16 cellular contexts compared by ENCODE assay signal in the genomic region with DNA sequence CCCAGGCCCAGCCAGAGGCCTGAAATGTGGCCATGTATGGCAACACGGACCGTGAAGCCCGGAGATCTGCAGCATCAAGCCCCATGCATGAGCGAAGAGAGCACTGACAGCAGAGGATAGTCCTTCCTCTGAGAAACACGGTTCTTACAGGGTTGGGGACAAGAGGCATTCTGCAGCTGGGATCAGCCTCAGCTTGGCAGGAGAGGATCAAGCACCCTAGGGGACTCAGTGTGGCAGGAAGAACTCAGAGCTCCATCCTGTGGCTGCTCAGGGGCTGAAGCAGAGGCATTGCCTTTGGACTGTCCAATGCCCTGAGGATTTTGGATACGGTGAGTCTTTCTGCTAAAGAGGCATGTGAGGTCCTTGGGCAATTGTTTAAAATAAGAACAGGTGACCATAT.
DNase-seq lines count a peak whose midpoint lies in the region; ATAC-seq, FAIRE-seq and TF ChIP-seq lines count a peak whose summit lies in the region.
"Had no signal": no experiment of that assay in that cellular context is flagged by ENCODE, and none has a peak within 500 bp of the region (broad histone marks: within the 10 kb centered on the region; RNA-seq: fewer than 3 reads in every experiment).

No MANE protein-coding gene starts in this region.

- H3K36me3 ChIP-seq in H7 (replicated peaks; ENCODE audit: control insufficient read depth, insufficient read depth, low read length): no peaks in the 10 kb centered on the region
- no peaks in the 10 kb centered on the region for H3K36me3 ChIP-seq in heart left ventricle
- no peaks in the 10 kb centered on the region for H3K36me3 ChIP-seq in HAP-1 (replicated peaks)
- no peaks in the 10 kb centered on the region for H3K36me3 ChIP-seq in kidney (ENCODE audit: control insufficient read depth in 1 of 2, insufficient read depth in 2 of 2, low read length in 2 of 2)
- H3K36me3 ChIP-seq: gastroesophageal sphincter had no signal

- H3K4me1 ChIP-seq in heart left ventricle: no peaks in the 10 kb centered on the region
- H3K4me1 ChIP-seq in HAP-1: no peaks in the 10 kb centered on the region
- no peaks in the 10 kb centered on the region for H3K4me1 ChIP-seq in kidney (ENCODE audit: control insufficient read depth in 1 of 2, insufficient read depth in 1 of 2, low read depth in 1 of 2, low read length in 2 of 2)
- H3K4me1 ChIP-seq: gastroesophageal sphincter had no signal

- no peak overlapping the region for H3K9ac ChIP-seq in kidney (ENCODE audit: low read length in 2 of 2)

- peak in 10 of 12 donors; percentile 6 to 42 (median 26) for TF ChIP-seq CTCF in heart left ventricle (IDR thresholded peaks at IDR 0.05)
- no peak for TF ChIP-seq CTCF in kidney (IDR thresholded peaks at IDR 0.05; ENCODE audit: borderline replicate concordance, extremely low read depth, insufficient read depth)

- intact Hi-C loops in heart left ventricle (cut with DNase I): loop anchor here in 9 of 10 donors (2.0 to 10.0 kb wide), 5 partner anchors 128 to 244 kb away; no protein-coding TSS in a partner anchor
- intact Hi-C loops in kidney (cut with DNase I): no loop called here

- H3K4me3 ChIP-seq in H7 (ENCODE audit: insufficient read depth, low read depth, low read length): no peak overlapping the region
- H3K4me3 ChIP-seq in heart left ventricle: no peak overlapping the region
- H3K4me3 ChIP-seq in HAP-1: no peak overlapping the region
- H3K4me3 ChIP-seq in kidney (ENCODE audit: low read length in 2 of 2): no peak overlapping the region
- H3K4me3 ChIP-seq: gastroesophageal sphincter had no signal

- in situ Hi-C loops in HAP-1 (cut with MboI; ENCODE audit: low sequenced_read_pairs): no loop called here

- DNase-seq in H7 (peak; percentile 62), NCI-H524 (lab: John Stamatoyannopoulos, UW) (peak; percentile 72 to 81), heart left ventricle (peak in 1 of 5 donors; percentile 34), pons (ENCODE audit: low spot score) (peak; percentile 38), activated T-cell treated with anti-CD3 and anti-CD28 coated beads for 4 hours (no peak), HAP-1 (ENCODE audit: low spot score in 2 of 2) (no peak), kidney (no peak)
- DNase-seq: activated CD8-positive, alpha-beta memory T cell treated with anti-CD3 and anti-CD28 coated beads, Interleukin-2, amount 50 U/mL, for 4 hours; activated naive CD8-positive, alpha-beta T cell treated with anti-CD3 and anti-CD28 coated beads for 36 hours; CD4-positive, CD25-positive, alpha-beta regulatory T cell; central memory CD4-positive, alpha-beta T cell; Karpas-422; naive B cell; stimulated activated naive B cell treated with anti-CD40 and anti-IgM and Interleukin-4, amounts not matched to agents 10 μg/mL and 1 μg/mL and 100 μg/mL, for 72 hours had no signal

- 60 to 73% (median 64%) methylated on average over 5 to 6 of the region's 6 CpGs for WGBS in heart left ventricle, 4 donors

- H3K27ac ChIP-seq in heart left ventricle (no peak overlapping the region), kidney (ENCODE audit: low read depth in 2 of 2, low read length in 2 of 2) (no peak overlapping the region)
- H3K27ac ChIP-seq: gastroesophageal sphincter had no signal

- no peak for FAIRE-seq in kidney (lab: Jason Lieb, UNC)
- FAIRE-seq: G401.6 had no signal

- no peak for TF ChIP-seq POLR2A in heart left ventricle (IDR thresholded peaks at IDR 0.05)

- H3K9me3 ChIP-seq in heart left ventricle (no peaks in the 10 kb centered on the region), HAP-1 (no peaks in the 10 kb centered on the region), kidney (ENCODE audit: control insufficient read depth in 1 of 2, low read length in 2 of 2) (no peaks in the 10 kb centered on the region)
- H3K9me3 ChIP-seq: gastroesophageal sphincter had no signal

- peak in 3 of 4 donors; percentile 65 to 78 (median 74) for ATAC-seq in heart left ventricle
- ATAC-seq: gastroesophageal sphincter; stimulated activated naive B cell treated with anti-CD40 and anti-IgM and Interleukin-4, amounts not matched to agents 10 μg/mL and 1 μg/mL and 100 μg/mL, for 72 hours had no signal

- H3K27me3 ChIP-seq in H7 (ENCODE audit: control insufficient read depth, insufficient read depth, low read length) (no peaks in the 10 kb centered on the region), heart left ventricle (no peaks in the 10 kb centered on the region), HAP-1 (ENCODE audit: low read depth) (no peaks in the 10 kb centered on the region)
- H3K27me3 ChIP-seq: gastroesophageal sphincter had no signal

Comparison
In these comparisons a context has a peak if more than half of its experiments do, and no peak if none do; other contexts are left out.
1. DNase-seq: peak in H7 (single experiment), NCI-H524 (2 of 2) and pons (single experiment); none in activated T-cell treated with anti-CD3 and anti-CD28 coated beads for 4 hours (single experiment), HAP-1 (0 of 2) and kidney (single experiment).